ENCODE assay signal across 10 cellular contexts in genomic region chr3:124845406-124845805, GRCh38. TPM values are rescaled to one million over a fixed set of nuclear protein-coding genes. Genes with fewer than 3 reads are reported as not detected.
DNase-seq lines count a peak whose midpoint lies in the region.
"Had no signal": no experiment of that assay in that cellular context is flagged by ENCODE, and none has a peak within 500 bp of the region (broad histone marks: within the 10 kb centered on the region; RNA-seq: fewer than 3 reads in every experiment).

No MANE protein-coding gene starts in this region.

- DNase-seq in COLO829 (ENCODE audit: low spot score) (peak; percentile 89), SW480 (ENCODE audit: low spot score) (peak; percentile 20), foreskin melanocyte (peak; percentile 95), renal cortical epithelial cell (ENCODE audit: low read depth) (peak; percentile 89), NCI-H1694 (lab: John Stamatoyannopoulos, UW) (no peak), NCI-H2081 treated with DMSO at 0.1 percent for 48 hours (lab: John Stamatoyannopoulos, UW) (no peak), T1000 (lab: John Stamatoyannopoulos, UW) (no peak)
- DNase-seq in activated naive CD4-positive, alpha-beta T cell (lab: John Stamatoyannopoulos, UW) = no peak
- DNase-seq: activated CD4-positive, alpha-beta T cell treated with anti-CD3 and anti-CD28 coated beads for 1 hour; NCI-H187 had no signal

RNA-seq across cellular contexts. Expression of gene ITGB5, which starts 41.8 kb away (rescaled TPM):
- 142 and 304 TPM in 2 replicates for total RNA-seq in renal cortical epithelial cell

Comparison
In these comparisons a context has a peak if more than half of its experiments do, and no peak if none do; other contexts are left out.
1. DNase-seq: peak in COLO829 (single experiment), SW480 (single experiment), foreskin melanocyte (single experiment) and renal cortical epithelial cell (single experiment); none in NCI-H1694 (single experiment), NCI-H2081 treated with DMSO at 0.1 percent for 48 hours (single experiment), activated naive CD4-positive, alpha-beta T cell (0 of 4) and T1000 (single experiment).